ENCODE assay signal across 8 cellular contexts in the genomic region with DNA sequence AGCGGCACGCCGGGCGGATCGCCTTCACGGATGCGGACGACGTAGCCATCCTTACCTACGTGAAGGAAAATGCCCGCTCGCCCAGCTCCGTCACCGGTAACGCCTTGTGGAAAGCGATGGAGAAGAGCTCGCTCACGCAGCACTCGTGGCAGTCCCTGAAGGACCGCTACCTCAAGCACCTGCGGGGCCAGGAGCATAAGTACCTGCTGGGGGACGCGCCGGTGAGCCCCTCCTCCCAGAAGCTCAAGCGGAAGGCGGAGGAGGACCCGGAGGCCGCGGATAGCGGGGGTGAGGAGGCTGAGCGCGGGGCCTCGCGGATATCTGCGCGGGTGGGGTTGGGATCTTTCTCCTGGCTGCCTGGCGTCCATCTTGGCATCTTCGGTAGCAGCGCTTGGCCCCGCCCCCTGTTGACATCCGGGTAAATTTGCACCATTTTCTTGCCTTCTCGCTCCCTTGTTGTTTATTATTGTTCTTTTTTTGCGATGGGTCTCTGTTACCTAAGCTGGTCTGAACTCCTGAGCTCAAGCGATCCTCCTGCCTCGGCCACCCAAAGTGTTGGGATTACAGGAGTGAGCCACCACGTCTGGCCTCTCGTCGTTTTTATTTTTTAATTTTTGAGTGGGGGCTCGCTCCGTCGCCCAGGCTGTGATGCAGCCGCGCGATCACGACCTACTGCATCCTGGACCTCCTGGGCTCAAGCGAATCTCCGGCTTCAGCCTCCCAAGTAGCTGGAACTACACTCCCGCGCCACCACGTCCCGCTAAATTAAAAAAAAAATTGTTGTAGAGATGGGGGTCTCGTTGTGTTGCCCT. TPM values are rescaled to one million over a fixed set of nuclear protein-coding genes. Genes with fewer than 3 reads are reported as not detected.
DNase-seq lines count a peak whose midpoint lies in the region; ATAC-seq, FAIRE-seq and TF ChIP-seq lines count a peak whose summit lies in the region.

No MANE protein-coding gene starts in this region.

- H3K9me2 ChIP-seq in Karpas-422 (replicated peaks; ENCODE audit: insufficient read depth, low read length) = no peaks in the 10 kb centered on the region

- TF ChIP-seq CTCF in neutrophil (IDR thresholded peaks at IDR 0.05) = peak; percentile 11

- H3K27ac ChIP-seq in Karpas-422 (ENCODE audit: low read length) = peak overlapping the region; percentile 92
- peak overlapping the region; percentile 89 for H3K27ac ChIP-seq in neutrophil
- peak overlapping the region; percentile 97 for H3K27ac ChIP-seq in substantia nigra (ENCODE audit: low read depth, low read length, poor library complexity, severe bottlenecking)

- H4K20me1 ChIP-seq in Karpas-422 (ENCODE audit: insufficient read depth, low read depth, low read length) = peaks cover 23% of the 10 kb centered on the region

- no peaks in the 10 kb centered on the region for H3K9me3 ChIP-seq in Karpas-422 (ENCODE audit: low read length)
- H3K9me3 ChIP-seq in neutrophil = no peaks in the 10 kb centered on the region

- H3K27me3 ChIP-seq in Karpas-422 (ENCODE audit: low read length) (no peaks in the 10 kb centered on the region), neutrophil (no peaks in the 10 kb centered on the region)

- H3K4me1 ChIP-seq in Karpas-422 (ENCODE audit: low read length) (peaks cover 64% of the 10 kb centered on the region), neutrophil (ENCODE audit: control insufficient read depth in 1 of 2, insufficient read depth in 1 of 2, low read depth in 1 of 2, low read length in 1 of 2) (peaks cover 38 to 48% of the 10 kb centered on the region in 2 experiments)

- H3K4me3 ChIP-seq in Karpas-422 (ENCODE audit: low read length) (peak overlapping the region; percentile 95), neutrophil (ENCODE audit: low read depth in 1 of 2, low read length in 1 of 2) (peak overlapping the region; percentile 76 to 95)

- peak; percentile 34 for ATAC-seq in GM21825 (IDR thresholded peaks at IDR 0.05; ENCODE audit: unreplicated experiment)

- no peak for FAIRE-seq in frontal cortex (lab: Jason Lieb, UNC)

- H2AFZ ChIP-seq in Karpas-422 (ENCODE audit: low read length) = peak overlapping the region; percentile 15

- peak overlapping the region; percentile 96 for H3K9ac ChIP-seq in Karpas-422 (ENCODE audit: low read length)

- DNase-seq in EH (ENCODE audit: low read depth) (peak; percentile 77), Karpas-422 (peak; percentile 93), SHP77 treated with DMSO at 0.1 percent for 48 hours (lab: John Stamatoyannopoulos, UW) (peak; percentile 62), frontal cortex (ENCODE audit: low spot score in 2 of 2) (peak; percentile 65 to 72), substantia nigra (lab: John Stamatoyannopoulos, UW) (peak; percentile 22 to 86 (median 70))
- DNase-seq in activated naive CD4-positive, alpha-beta T cell (lab: John Stamatoyannopoulos, UW) = peak; percentile 53 to 83 (median 73)

- H3K36me3 ChIP-seq in Karpas-422 (ENCODE audit: insufficient read depth, low read length) (peaks cover 23% of the 10 kb centered on the region; the same call in 1 of the 2 replicates), neutrophil (peaks cover 7% of the 10 kb centered on the region)

- H3K4me2 ChIP-seq in Karpas-422 (ENCODE audit: low read depth, low read length, poor library complexity, severe bottlenecking) = peak overlapping the region; percentile 98

- H3K79me2 ChIP-seq in Karpas-422 (ENCODE audit: low read length) = peaks cover 95% of the 10 kb centered on the region

RNA-seq across cellular contexts. Expression of a gene that starts 0.9 kb away (rescaled TPM):
- 50.2 and 72.0 TPM in 2 replicates for total RNA-seq in Karpas-422 (2014; rRNA removed; shearing (Covaris generic); ENCODE audit: low replicate concordance)
- total RNA-seq in frontal cortex = 169 TPM

RNA-seq across cellular contexts. Expression of a gene that starts 1.0 kb away (rescaled TPM):
- total RNA-seq in Karpas-422 (2014; rRNA removed; shearing (Covaris generic); ENCODE audit: low replicate concordance) = 137 and 158 TPM in 2 replicates
- 105 TPM for total RNA-seq in frontal cortex

RNA-seq across cellular contexts. Expression of a gene that starts 25.4 kb away (rescaled TPM):
- 58.4 and 97.3 TPM in 2 replicates for total RNA-seq in Karpas-422 (2014; rRNA removed; shearing (Covaris generic); ENCODE audit: low replicate concordance)
- total RNA-seq in frontal cortex = 40.4 TPM

RNA-seq across cellular contexts. Expression of a gene that starts 28.3 kb away (rescaled TPM):
- total RNA-seq in Karpas-422 (2014; rRNA removed; shearing (Covaris generic); ENCODE audit: low replicate concordance) = not detected in 2 replicates
- total RNA-seq in frontal cortex = not detected

RNA-seq across cellular contexts. Expression of a gene that starts 52.8 kb away (rescaled TPM):
- not detected in 2 replicates for total RNA-seq in Karpas-422 (2014; rRNA removed; shearing (Covaris generic); ENCODE audit: low replicate concordance)
- not detected for total RNA-seq in frontal cortex

Comparison
In these comparisons a context has a peak if more than half of its experiments do, and no peak if none do; other contexts are left out.
1. Peak in every context shown above with its lines: DNase-seq, ATAC-seq, H3K4me3 ChIP-seq and H3K27ac ChIP-seq.